22 cellular contexts compared by ENCODE assay signal in genomic region chr9:65410926-65411325, GRCh38.
"Had no signal": no experiment of that assay in that cellular context is flagged by ENCODE, and none has a peak within 500 bp of the region (broad histone marks: within the 10 kb centered on the region; RNA-seq: fewer than 3 reads in every experiment).

No MANE protein-coding gene starts in this region.

- H3K27ac Mint-ChIP-seq: immature natural killer cell, mesothelial cell of epicardium had no signal

- H3K4me1 ChIP-seq: esophagus muscularis mucosa, foreskin keratinocyte, gastroesophageal sphincter, heart left ventricle, left lung, lower lobe of right lung had no signal

- H3K27ac ChIP-seq: coronary artery, dorsolateral prefrontal cortex, esophagus muscularis mucosa, foreskin keratinocyte, gastroesophageal sphincter, heart left ventricle, hepatocyte, left lung, lower lobe of right lung had no signal

- H3K27me3 ChIP-seq: foreskin keratinocyte, hepatocyte, left lung had no signal

- DNase-seq: dermis blood vessel endothelial cell; effector CD4-positive, alpha-beta T cell; effector memory CD4-positive, alpha-beta T cell; foreskin keratinocyte; heart left ventricle; hypothalamus; immature natural killer cell; islet precursor cell; left cardiac atrium; left lung; lower lobe of right lung; mesenchymal stem cell had no signal

- H3K4me1 Mint-ChIP-seq: mesothelial cell of epicardium had no signal

- H3K4me3 ChIP-seq: coronary artery, dorsolateral prefrontal cortex, esophagus muscularis mucosa, gastroesophageal sphincter, heart left ventricle, hepatocyte, left lung, lower lobe of right lung, mucosa of descending colon had no signal

- H3K4me2 ChIP-seq: hepatocyte had no signal

- FAIRE-seq: colon, endothelial cell of umbilical vein, frontal cortex had no signal

- H3K4me3 Mint-ChIP-seq: immature natural killer cell, mesothelial cell of epicardium had no signal

- H3K36me3 ChIP-seq: esophagus muscularis mucosa, gastroesophageal sphincter, heart left ventricle, left lung, lower lobe of right lung had no signal

- H3K9me3 ChIP-seq: lower lobe of right lung had no signal

- H2AFZ ChIP-seq: hepatocyte had no signal

- H3K79me2 ChIP-seq: hepatocyte had no signal
